In genomic region chr9:109098960-109099308, GRCh38 we compare ENCODE assay signal across 8 cellular contexts. TPM values are rescaled to one million over a fixed set of nuclear protein-coding genes. Genes with fewer than 3 reads are reported as not detected.
DNase-seq lines count a peak whose midpoint lies in the region; ATAC-seq and TF ChIP-seq lines count a peak whose summit lies in the region.

No MANE protein-coding gene starts in this region.

- no TSS peak for BruUV-seq in IMR-90 (replicated peaks; lab: Mats Ljungman, UMichigan)

- H3K18ac ChIP-seq in IMR-90 (ENCODE audit: low read depth, low read length) (peak overlapping the region; percentile 25; the same call in 1 of the 2 replicates), trophoblast cell (ENCODE audit: low read length) (no peak overlapping the region)

- H3K14ac ChIP-seq in IMR-90 (replicated peaks; ENCODE audit: low read depth, low read length) (peak overlapping the region; percentile 6; the same call in 1 of the 2 replicates), trophoblast cell (ENCODE audit: low read length) (no peak overlapping the region)

- H3K23ac ChIP-seq in IMR-90 (ENCODE audit: low read depth, low read length), result peak overlapping the region; percentile 28; the same call in 1 of the 2 replicates
- no peak overlapping the region for H3K23ac ChIP-seq in trophoblast cell (ENCODE audit: low read length)

- peak; percentile 12; the same call in 1 of the 2 replicates for ATAC-seq in IMR-90 (ENCODE audit: low read depth)
- ATAC-seq in HG02610 (IDR thresholded peaks at IDR 0.05; ENCODE audit: unreplicated experiment), result no peak
- ATAC-seq in GM18873 (IDR thresholded peaks at IDR 0.05; ENCODE audit: low FRiP score, unreplicated experiment), result no peak
- ATAC-seq in HG02840 (IDR thresholded peaks at IDR 0.05; ENCODE audit: low FRiP score, unreplicated experiment), result no peak

- intact Hi-C loops in IMR-90 (cut with micrococcal nuclease), result no loop called here

- POLR2A ChIA-PET in IMR-90 (lab: Charles Lee; ENCODE audit: unreplicated experiment), result no interaction called here

- peak overlapping the region; percentile 46; the same call in 1 of the 2 replicates for H3K4ac ChIP-seq in IMR-90 (ENCODE audit: low read depth, low read length)
- H3K4ac ChIP-seq in trophoblast cell (ENCODE audit: low read depth, low read length), result peak overlapping the region; percentile 60

- no peak overlapping the region for H2BK12ac ChIP-seq in trophoblast cell (ENCODE audit: low read length)

- no peaks in the 10 kb centered on the region for H3K27me3 ChIP-seq in ACC112 (ENCODE audit: insufficient read depth, low read length)
- no peaks in the 10 kb centered on the region for H3K27me3 ChIP-seq in IMR-90 (ENCODE audit: control insufficient read depth, insufficient read depth, low read length)
- no peaks in the 10 kb centered on the region for H3K27me3 ChIP-seq in trophoblast cell (ENCODE audit: insufficient read depth, low read length)

- H4K91ac ChIP-seq in IMR-90 (ENCODE audit: insufficient read depth, low read depth, low read length) (peak overlapping the region; percentile 9; the same call in 1 of the 2 replicates), trophoblast cell (ENCODE audit: low read depth, low read length) (no peak overlapping the region)

- H2BK15ac ChIP-seq in IMR-90 (ENCODE audit: low read depth, low read length), result peak overlapping the region; percentile 7; the same call in 1 of the 3 replicates

- WGBS in IMR-90 (ENCODE audit: extremely low coverage in 2 of 2, insufficient read length in 1 of 2), 2 experiments, result no CpG with 5 or more reads among the region's 2 CpGs
- no CpG with 5 or more reads among the region's 2 CpGs for WGBS in trophoblast cell (ENCODE audit: extremely low coverage, insufficient coverage, insufficient read length)

- no peak overlapping the region; the same call in 1 of the 2 replicates for H3K9ac ChIP-seq in IMR-90 (ENCODE audit: low read depth, low read length)
- H3K9ac ChIP-seq in trophoblast cell (ENCODE audit: low read length), result no peak overlapping the region

- peaks cover 20% of the 10 kb centered on the region for H3K36me3 ChIP-seq in ACC112 (ENCODE audit: insufficient read depth, low read length)
- peaks cover 5% of the 10 kb centered on the region for H3K36me3 ChIP-seq in IMR-90 (ENCODE audit: control insufficient read depth, insufficient read depth, low read length)
- peaks cover 2 to 4% of the 10 kb centered on the region in 2 experiments for H3K36me3 ChIP-seq in trophoblast cell (ENCODE audit: control insufficient read depth in 1 of 2, insufficient read depth in 2 of 2, low read length in 2 of 2)

- H3K9me3 ChIP-seq in IMR-90 (ENCODE audit: control insufficient read depth, insufficient read depth, low read length) (no peaks in the 10 kb centered on the region), trophoblast cell (ENCODE audit: insufficient read depth, low read depth, low read length) (no peaks in the 10 kb centered on the region)

- H2BK120ac ChIP-seq in IMR-90 (ENCODE audit: low read depth, low read length) (peak overlapping the region; percentile 32; the same call in 1 of the 2 replicates), trophoblast cell (ENCODE audit: insufficient read depth, low read length, poor library complexity) (no peak overlapping the region)

- peak overlapping the region; percentile 19 for H2BK20ac ChIP-seq in IMR-90 (ENCODE audit: low read depth, low read length)

- peak overlapping the region in 1 of 2 experiments; percentile 39; a peak in 2 of 4 replicates for H4K8ac ChIP-seq in IMR-90 (ENCODE audit: low read depth in 2 of 2, low read length in 2 of 2)
- no peak overlapping the region for H4K8ac ChIP-seq in trophoblast cell (ENCODE audit: low read depth, low read length)

- no peak overlapping the region for H4K12ac ChIP-seq in trophoblast cell (ENCODE audit: low read depth, low read length)

- peak overlapping the region; percentile 79 for H3K27ac ChIP-seq in ACC112 (ENCODE audit: low read depth, low read length)
- peak overlapping the region; percentile 70; the same call in 1 of the 2 replicates for H3K27ac ChIP-seq in IMR-90 (ENCODE audit: insufficient read depth, low read length)
- H3K27ac ChIP-seq in epithelial cell of prostate, result peak overlapping the region; percentile 32
- peak overlapping the region; percentile 55 for H3K27ac ChIP-seq in trophoblast cell (ENCODE audit: low read depth, low read length)

- H2AFZ ChIP-seq in ACC112 (ENCODE audit: low read length, unreplicated experiment), result no peak overlapping the region
- no peak overlapping the region for H2AFZ ChIP-seq in IMR-90 (replicated peaks; ENCODE audit: low read length, poor library complexity)
- H2AFZ ChIP-seq in trophoblast cell (ENCODE audit: insufficient read depth, low read length, poor library complexity), result no peak overlapping the region

- no peak for TF ChIP-seq CTCF in IMR-90 (conservative IDR thresholded peaks at IDR 0.05; ENCODE audit: low read depth, low read length)

- no peak overlapping the region; the same call in 1 of the 2 replicates for H3K56ac ChIP-seq in IMR-90 (ENCODE audit: extremely low read depth, insufficient read depth, low read length)

- H3K4me2 ChIP-seq in IMR-90 (ENCODE audit: low read depth, low read length), result peak overlapping the region; percentile 24; the same call in 1 of the 2 replicates
- H3K4me2 ChIP-seq in trophoblast cell (ENCODE audit: low read length), result no peak overlapping the region

- TF ChIP-seq RAD21 in IMR-90 (IDR thresholded peaks at IDR 0.05; ENCODE audit: low read length), result no peak

- in situ Hi-C loops in IMR-90 (cut with MboI; ENCODE audit: low sequenced_read_pairs), result no loop called here

- H2AK5ac ChIP-seq in IMR-90 (ENCODE audit: low read depth, low read length) (no peak overlapping the region), trophoblast cell (ENCODE audit: low read length) (no peak overlapping the region)

- dilution Hi-C loops in IMR-90 (cut with HindIII; ENCODE audit: low sequenced_read_pairs, unreplicated experiment), result no loop called here

- H3K4me3 ChIP-seq in ACC112 (ENCODE audit: low read depth, low read length) (no peak overlapping the region), IMR-90 (ENCODE audit: insufficient read depth, low read depth, low read length) (no peak overlapping the region), trophoblast cell (ENCODE audit: low read depth, low read length) (no peak overlapping the region)

- peaks cover 21% of the 10 kb centered on the region for H3K9me1 ChIP-seq in IMR-90 (ENCODE audit: insufficient read depth, low read length)

- TF ChIP-seq POLR2A in IMR-90 (IDR thresholded peaks at IDR 0.05; ENCODE audit: low read depth, low read length), result no peak

- H2AK9ac ChIP-seq in IMR-90 (replicated peaks; ENCODE audit: low read depth, low read length, poor library complexity), result no peak overlapping the region

- H3K4me1 ChIP-seq in ACC112 (ENCODE audit: control insufficient read depth, insufficient read depth, low read length, unreplicated experiment) (peaks cover 40% of the 10 kb centered on the region), IMR-90 (ENCODE audit: control insufficient read depth, insufficient read depth, low read length) (peaks cover 18% of the 10 kb centered on the region), trophoblast cell (ENCODE audit: control insufficient read depth in 1 of 2, insufficient read depth in 2 of 2, low read length in 2 of 2) (peaks cover 4 to 12% of the 10 kb centered on the region in 2 experiments)

- CTCF ChIA-PET in IMR-90 (lab: Yijun Ruan, JAX), result no interaction called here

- H3K79me1 ChIP-seq in IMR-90 (ENCODE audit: low read depth in 1 of 2, low read length in 2 of 2) (peaks cover 43 to 79% of the 10 kb centered on the region in 2 experiments), trophoblast cell (ENCODE audit: low read length) (peaks cover 5% of the 10 kb centered on the region)

- peak overlapping the region; percentile 19; the same call in 1 of the 2 replicates for H4K5ac ChIP-seq in IMR-90 (ENCODE audit: low read depth, low read length)

- H2BK5ac ChIP-seq in IMR-90 (ENCODE audit: low read depth, low read length, poor library complexity, severe bottlenecking) (peak overlapping the region; percentile 62), trophoblast cell (ENCODE audit: low read depth, low read length, poor library complexity) (no peak overlapping the region)

- DNase-seq in IMR-90, result no peak
- DNase-seq in epithelial cell of prostate (ENCODE audit: low read depth, low spot score), result no peak
- no peak for DNase-seq in trophoblast cell
- DNase-seq in activated gamma-delta T cell treated with Interleukin-2 at 50 U/mL for 16 hours, result no peak

- H3K79me2 ChIP-seq in ACC112 (ENCODE audit: control insufficient read depth, insufficient read depth, low read length, unreplicated experiment), result peaks cover 87% of the 10 kb centered on the region
- peaks cover 9% of the 10 kb centered on the region for H3K79me2 ChIP-seq in trophoblast cell (ENCODE audit: control insufficient read depth, insufficient read depth, low read length, poor library complexity)

- peaks cover 27% of the 10 kb centered on the region for H4K20me1 ChIP-seq in IMR-90 (ENCODE audit: insufficient read depth, low read length)

TF ChIP-seq in IMR-90, 13 proteins besides CTCF, POLR2A, EP300 and RAD21:
- TF ChIP-seq MAZ (IDR thresholded peaks at IDR 0.05; ENCODE audit: borderline replicate concordance, low read depth, low read length) (no peak), RCOR1 (IDR thresholded peaks at IDR 0.05; ENCODE audit: insufficient replicate concordance, low read length) (no peak), SMC3 (IDR thresholded peaks at IDR 0.05; ENCODE audit: low read depth, low read length) (no peak), MXI1 (IDR thresholded peaks at IDR 0.05; ENCODE audit: borderline replicate concordance, low read depth, low read length) (no peak), CEBPB (IDR thresholded peaks at IDR 0.05; ENCODE audit: low read depth, low read length) (no peak), NFE2L2 (IDR thresholded peaks at IDR 0.05; ENCODE audit: low read depth, low read length) (no peak), CHD1 (IDR thresholded peaks at IDR 0.05; ENCODE audit: low read depth, low read length) (no peak), MAFK (IDR thresholded peaks at IDR 0.05; ENCODE audit: low read depth, low read length) (no peak), BHLHE40 (IDR thresholded peaks at IDR 0.05; ENCODE audit: low read depth, low read length) (no peak), RFX5 (IDR thresholded peaks at IDR 0.05; ENCODE audit: low read depth, low read length) (no peak)

RNA-seq across cellular contexts. Expression of gene TMEM245, which starts 20.8 kb away (rescaled TPM):
- total RNA-seq in IMR-90 (2012; rRNA removed), result 51.7 and 57.9 TPM in 2 replicates
- 21.0 and 24.8 TPM in 2 replicates for polyA plus RNA-seq in IMR-90 (2012; rRNA removed)
- polyA plus RNA-seq in IMR-90 (2012; cell fraction: cytosol; rRNA removed), result 11.7 and 26.8 TPM in 2 replicates
- 4.9 and 24.1 TPM in 2 replicates for polyA plus RNA-seq in IMR-90 (2012; cell fraction: nucleus; rRNA removed; ENCODE audit: low replicate concordance)
- polyA plus RNA-seq in trophoblast cell (2013), result 48.2 and 49.2 TPM in 2 replicates
